8 cellular contexts compared by ENCODE assay signal in genomic region chr7:38660427-38661099, GRCh38. TPM values are rescaled to one million over a fixed set of nuclear protein-coding genes. Genes with fewer than 3 reads are reported as not detected.
A peak's percentile ranks its signal among the peaks of the same experiment; 100 is the strongest.
DNase-seq lines count a peak whose midpoint lies in the region; ATAC-seq and TF ChIP-seq lines count a peak whose summit lies in the region.

No MANE protein-coding gene starts in this region.

- TF ChIP-seq CTCF in AG04450 (IDR thresholded peaks at IDR 0.05; ENCODE audit: low read depth, low read length) (peak; percentile 88), GM12872 (IDR thresholded peaks at IDR 0.05; ENCODE audit: insufficient read depth, low read depth, low read length) (peak; percentile 83), gastrocnemius medialis (IDR thresholded peaks at IDR 0.05 in 4 of 5, conservative IDR thresholded peaks at IDR 0.05 in 1 of 5) (no peak)

- no peaks in the 10 kb centered on the region for H3K4me1 Mint-ChIP-seq in activated CD8-positive, alpha-beta T cell treated with anti-CD3 and anti-CD28 coated beads, Interleukin-2, amount 10 ng/mL, durations not matched to agents 7 days and 5 days (ENCODE audit: low read depth)

- intact Hi-C loops in gastrocnemius medialis (cut with DNase I; ENCODE audit: low total_unique reads): no loop called here

- no peaks in the 10 kb centered on the region for H3K36me3 ChIP-seq in gastrocnemius medialis

- DNase-seq in AG04450 (ENCODE audit: low read depth, low spot score) (no peak), NCI-H2171 (lab: John Stamatoyannopoulos, UW) (peak; percentile 41), hepatic stellate cell (ENCODE audit: low spot score) (peak; percentile 18), gastrocnemius medialis (no peak)
- peak; percentile 34 for DNase-seq in activated CD8-positive, alpha-beta T cell treated with anti-CD3 and anti-CD28 coated beads, Interleukin-2, amount 10 ng/mL, durations not matched to agents 7 days and 5 days
- DNase-seq in stimulated activated CD4-positive, alpha-beta T cell treated with anti-CD3 and anti-CD28 coated beads, Interleukin-4, amount 100 ng/mL, for 48 hours (ENCODE audit: low read depth in 2 of 2): peak; percentile 2 to 9

- no peak overlapping the region for H3K27ac Mint-ChIP-seq in activated CD8-positive, alpha-beta T cell treated with anti-CD3 and anti-CD28 coated beads, Interleukin-2, amount 10 ng/mL, durations not matched to agents 7 days and 5 days

- no peak for TF ChIP-seq POLR2A in gastrocnemius medialis (IDR thresholded peaks at IDR 0.05)

- peak; percentile 78 for ATAC-seq in HG02798 (IDR thresholded peaks at IDR 0.05; ENCODE audit: poor library complexity, unreplicated experiment)
- ATAC-seq in activated CD8-positive, alpha-beta T cell treated with anti-CD3 and anti-CD28 coated beads, Interleukin-2, amount 10 ng/mL, durations not matched to agents 7 days and 5 days: no peak
- no peak for ATAC-seq in gastrocnemius medialis

- POLR2A ChIA-PET in AG04450 (lab: Yijun Ruan, JAX): no interaction called here
- POLR2A ChIA-PET in activated CD8-positive, alpha-beta T cell treated with anti-CD3 and anti-CD28 coated beads, Interleukin-2, amount 10 ng/mL, durations not matched to agents 7 days and 5 days (lab: Charles Lee): interaction anchor here (0.5 kb wide), 1 partner anchor 35 kb away, joined by 3 read pairs; no protein-coding TSS in a partner anchor

- no peak overlapping the region for H3K4me3 ChIP-seq in AG04450 (ENCODE audit: low read depth, low read length)
- H3K4me3 ChIP-seq in gastrocnemius medialis: no peak overlapping the region

- H3K9me3 ChIP-seq in AG04450 (ENCODE audit: control insufficient read depth, insufficient read depth, low read length) (no peaks in the 10 kb centered on the region; the same call in 1 of the 2 replicates), gastrocnemius medialis (no peaks in the 10 kb centered on the region)

- peaks cover 18% of the 10 kb centered on the region for H3K27me3 Mint-ChIP-seq in activated CD8-positive, alpha-beta T cell treated with anti-CD3 and anti-CD28 coated beads, Interleukin-2, amount 10 ng/mL, durations not matched to agents 7 days and 5 days (ENCODE audit: low read depth)

- no peaks in the 10 kb centered on the region for H3K4me1 ChIP-seq in gastrocnemius medialis

- no peak overlapping the region for H3K4me3 Mint-ChIP-seq in activated CD8-positive, alpha-beta T cell treated with anti-CD3 and anti-CD28 coated beads, Interleukin-2, amount 10 ng/mL, durations not matched to agents 7 days and 5 days

- CTCF ChIA-PET in AG04450 (lab: Charles Lee): interaction anchor here (0.7 to 5.1 kb wide), 31 partner anchors 8 to 291 kb away, joined by 3 to 47 read pairs (median 4); partner anchors contain the start of gene AMPH
- CTCF ChIA-PET in activated CD8-positive, alpha-beta T cell treated with anti-CD3 and anti-CD28 coated beads, Interleukin-2, amount 10 ng/mL, durations not matched to agents 7 days and 5 days (lab: Charles Lee): interaction anchor here (0.8 to 3.7 kb wide), 19 partner anchors 9 to 474 kb away, joined by 3 to 46 read pairs (median 4); no protein-coding TSS in a partner anchor

- no peaks in the 10 kb centered on the region for H3K27me3 ChIP-seq in AG04450 (ENCODE audit: control insufficient read depth, insufficient read depth, low read length)
- H3K27me3 ChIP-seq in gastrocnemius medialis: no peaks in the 10 kb centered on the region

- in situ Hi-C loops in gastrocnemius medialis (cut with MboI; ENCODE audit: low sequenced_read_pairs in 4 of 4): no loop called here

- no peaks in the 10 kb centered on the region for H3K9me3 Mint-ChIP-seq in activated CD8-positive, alpha-beta T cell treated with anti-CD3 and anti-CD28 coated beads, Interleukin-2, amount 10 ng/mL, durations not matched to agents 7 days and 5 days (ENCODE audit: insufficient read depth)

- H3K27ac ChIP-seq in AG04450 (ENCODE audit: low read depth, low read length): no peak overlapping the region
- H3K27ac ChIP-seq in gastrocnemius medialis: no peak overlapping the region

- no peaks in the 10 kb centered on the region for H3K36me3 Mint-ChIP-seq in activated CD8-positive, alpha-beta T cell treated with anti-CD3 and anti-CD28 coated beads, Interleukin-2, amount 10 ng/mL, durations not matched to agents 7 days and 5 days (ENCODE audit: low read depth)

RNA-seq across cellular contexts. Expression of gene AMPH, which starts 29.4 kb away (rescaled TPM):
- 17.3 and 19.5 TPM in 2 replicates for polyA plus RNA-seq in AG04450 (2011; rRNA removed)
- 20.2 and 21.7 TPM in 2 replicates for polyA minus RNA-seq in AG04450 (2011; rRNA and poly(A)+ RNA removed)
- not detected for total RNA-seq in activated CD8-positive, alpha-beta T cell treated with anti-CD3 and anti-CD28 coated beads, Interleukin-2, amount 10 ng/mL, durations not matched to agents 7 days and 5 days
- 1 to 10 TPM; 1.8 to 8.3 (median 5.2) TPM for total RNA-seq in gastrocnemius medialis

Comparison
In these comparisons a context has a peak if more than half of its experiments do, and no peak if none do; other contexts are left out.
1. DNase-seq: peak in NCI-H2171 (single experiment), activated CD8-positive, alpha-beta T cell treated with anti-CD3 and anti-CD28 coated beads, Interleukin-2, amount 10 ng/mL, durations not matched to agents 7 days and 5 days (single experiment), hepatic stellate cell (single experiment) and stimulated activated CD4-positive, alpha-beta T cell treated with anti-CD3 and anti-CD28 coated beads, Interleukin-4, amount 100 ng/mL, for 48 hours (2 of 2); none in AG04450 (single experiment) and gastrocnemius medialis (0 of 2).
2. CTCF ChIP-seq: peak in AG04450 (single experiment) and GM12872 (single experiment); none in gastrocnemius medialis (0 of 5).